8 cellular contexts compared by ENCODE assay signal in the genomic region with DNA sequence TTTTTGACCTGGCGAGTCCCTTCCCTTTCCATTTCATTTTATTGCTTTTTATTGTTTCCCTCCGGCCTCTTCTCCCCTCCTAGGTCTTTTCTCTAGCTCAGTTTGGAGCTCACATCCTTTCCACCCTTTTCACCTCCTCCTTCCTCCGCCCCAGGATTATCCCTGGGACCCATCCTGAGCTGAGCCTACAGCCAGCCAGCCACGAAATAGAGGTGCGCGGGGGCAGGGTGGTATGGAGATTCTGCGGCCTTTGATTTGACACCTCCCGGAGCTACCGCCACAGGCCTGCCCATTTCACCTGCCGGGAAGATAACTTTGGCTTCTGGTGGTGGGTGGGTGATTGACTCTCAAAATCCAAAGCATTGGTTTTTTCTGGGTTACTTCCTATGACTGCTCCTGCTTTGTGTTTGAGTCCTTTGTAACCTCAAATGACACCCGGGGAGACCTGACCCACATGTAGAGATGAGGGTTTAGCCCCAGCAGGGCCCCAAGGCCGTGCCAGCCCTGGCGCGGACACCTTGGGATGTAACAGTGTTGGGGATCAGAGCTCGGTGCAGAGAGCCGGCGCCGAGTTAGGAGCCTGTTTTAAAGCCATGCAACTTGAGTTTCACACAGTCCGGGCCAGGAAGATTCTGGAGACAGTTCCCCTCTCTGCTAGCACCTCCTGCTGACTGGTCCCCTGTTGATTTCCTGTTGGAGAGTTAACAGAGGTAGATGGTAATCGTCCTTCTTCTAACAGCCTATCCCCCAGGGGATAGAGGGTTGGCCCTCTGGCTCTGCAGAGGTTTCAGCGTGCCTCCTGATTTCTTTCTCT. TPM values are rescaled to one million over a fixed set of nuclear protein-coding genes. Genes with fewer than 3 reads are reported as not detected.
A peak's percentile ranks its signal among the peaks of the same experiment; 100 is the strongest.
DNase-seq lines count a peak whose midpoint lies in the region; ATAC-seq, FAIRE-seq and TF ChIP-seq lines count a peak whose summit lies in the region.

No MANE protein-coding gene starts in this region.

- peak overlapping the region; percentile 69 for H3K4me2 ChIP-seq in SU-DHL-6 (ENCODE audit: low read depth, low read length, poor library complexity, severe bottlenecking)

- no peaks in the 10 kb centered on the region for H3K9me3 ChIP-seq in SU-DHL-6 (ENCODE audit: insufficient read depth, low read length)
- H3K9me3 ChIP-seq in liver (ENCODE audit: control insufficient read depth in 4 of 4, low read length in 3 of 4) = no peaks in the 10 kb centered on the region

- H3F3A ChIP-seq in SU-DHL-6 (ENCODE audit: insufficient read depth) = no peaks in the 10 kb centered on the region

- H3K27me3 ChIP-seq in SU-DHL-6 (ENCODE audit: low read length) (no peaks in the 10 kb centered on the region), bronchial epithelial cell (ENCODE audit: control insufficient read depth, insufficient read depth, low read length) (no peaks in the 10 kb centered on the region), liver (ENCODE audit: control insufficient read depth in 4 of 4, insufficient read depth in 4 of 4, low read length in 3 of 4) (no peaks in the 10 kb centered on the region)

- H3K4me3 ChIP-seq in SU-DHL-6 (ENCODE audit: insufficient read depth, low read length, poor library complexity, severe bottlenecking) = peak overlapping the region; percentile 56
- H3K4me3 ChIP-seq in bronchial epithelial cell (ENCODE audit: low read depth, low read length) = peak overlapping the region; percentile 82
- peak overlapping the region; percentile 62 to 81 (median 64) for H3K4me3 ChIP-seq in liver (ENCODE audit: low read depth in 1 of 3, low read length in 3 of 3)

- ATAC-seq in HG02884 (IDR thresholded peaks at IDR 0.05; ENCODE audit: unreplicated experiment) = peak; percentile 18
- no peak for ATAC-seq in HG03175 (IDR thresholded peaks at IDR 0.05; ENCODE audit: unreplicated experiment)

- H3K36me3 ChIP-seq in SU-DHL-6 (ENCODE audit: low read length) = no peaks in the 10 kb centered on the region
- peaks cover 8% of the 10 kb centered on the region for H3K36me3 ChIP-seq in bronchial epithelial cell (ENCODE audit: control insufficient read depth, insufficient read depth, low read length)
- H3K36me3 ChIP-seq in liver (ENCODE audit: control insufficient read depth in 4 of 4, insufficient read depth in 3 of 4, low read depth in 1 of 4, low read length in 3 of 4) = no peaks in the 10 kb centered on the region

- no peak for FAIRE-seq in bronchial epithelial cell (lab: Jason Lieb, UNC)

- H3K4me1 ChIP-seq in liver (ENCODE audit: control insufficient read depth in 4 of 4, insufficient read depth in 4 of 4, low read length in 3 of 4) = peaks cover 6 to 25% (median 15%) of the 10 kb centered on the region in 4 donors

- H3K9ac ChIP-seq in SU-DHL-6 (ENCODE audit: low read length) = no peak overlapping the region
- peak overlapping the region; percentile 47 to 75 for H3K9ac ChIP-seq in liver (ENCODE audit: low read depth in 1 of 2, low read length in 2 of 2)

- peaks cover 5% of the 10 kb centered on the region; the same call in 1 of the 2 replicates for H4K20me1 ChIP-seq in SU-DHL-6 (ENCODE audit: low read depth, low read length)

- WGBS in liver = 68% methylated on average over 21 of the region's 21 CpGs

- TF ChIP-seq RAD21 in liver (IDR thresholded peaks at IDR 0.05) = peak; percentile 35 to 52

- H2AFZ ChIP-seq in SU-DHL-6 (ENCODE audit: low read depth, low read length, severe bottlenecking) = no peak overlapping the region

- H3K27ac ChIP-seq in SU-DHL-6 (ENCODE audit: low read depth, low read length) (no peak overlapping the region), liver (ENCODE audit: low read depth in 1 of 2, low read length in 2 of 2) (peak overlapping the region; percentile 3 to 88)

- H3K9me2 ChIP-seq in SU-DHL-6 (replicated peaks; ENCODE audit: insufficient read depth, low read length) = no peaks in the 10 kb centered on the region

- DNase-seq in GM10266 (ENCODE audit: extremely low spot score) (peak; percentile 64), bronchial epithelial cell (ENCODE audit: low read depth) (peak; percentile 67), stromal cell of bone marrow (ENCODE audit: low read depth) (peak; percentile 51), 8988T (no peak)

- TF ChIP-seq CTCF in GM10266 (IDR thresholded peaks at IDR 0.05; ENCODE audit: control insufficient read depth, insufficient read depth, low read depth, missing control alignments) (peak; percentile 45), SU-DHL-6 (IDR thresholded peaks at IDR 0.05; ENCODE audit: insufficient read depth, low read length, poor library complexity, severe bottlenecking) (no peak), bronchial epithelial cell (IDR thresholded peaks at IDR 0.05; ENCODE audit: insufficient read depth, low read length, severe bottlenecking) (peak; percentile 59), liver (IDR thresholded peaks at IDR 0.05; ENCODE audit: low read depth, low read length, missing input control) (no peak)

- peaks cover 2% of the 10 kb centered on the region; the same call in 1 of the 2 replicates for H3K79me2 ChIP-seq in SU-DHL-6 (ENCODE audit: insufficient read depth, low read length)

TF ChIP-seq in liver, 16 proteins besides CTCF, POLR2A, EP300 and RAD21:
- TF ChIP-seq FOXA2 (IDR thresholded peaks at IDR 0.05) (no peak), SP1 (IDR thresholded peaks at IDR 0.05) (no peak), HNF4A (conservative IDR thresholded peaks at IDR 0.05) (no peak), NR2F2 (IDR thresholded peaks at IDR 0.05) (no peak), FOXA1 (IDR thresholded peaks at IDR 0.05) (no peak), JUND (IDR thresholded peaks at IDR 0.05) (no peak)
- TF ChIP-seq, protein P1, sequence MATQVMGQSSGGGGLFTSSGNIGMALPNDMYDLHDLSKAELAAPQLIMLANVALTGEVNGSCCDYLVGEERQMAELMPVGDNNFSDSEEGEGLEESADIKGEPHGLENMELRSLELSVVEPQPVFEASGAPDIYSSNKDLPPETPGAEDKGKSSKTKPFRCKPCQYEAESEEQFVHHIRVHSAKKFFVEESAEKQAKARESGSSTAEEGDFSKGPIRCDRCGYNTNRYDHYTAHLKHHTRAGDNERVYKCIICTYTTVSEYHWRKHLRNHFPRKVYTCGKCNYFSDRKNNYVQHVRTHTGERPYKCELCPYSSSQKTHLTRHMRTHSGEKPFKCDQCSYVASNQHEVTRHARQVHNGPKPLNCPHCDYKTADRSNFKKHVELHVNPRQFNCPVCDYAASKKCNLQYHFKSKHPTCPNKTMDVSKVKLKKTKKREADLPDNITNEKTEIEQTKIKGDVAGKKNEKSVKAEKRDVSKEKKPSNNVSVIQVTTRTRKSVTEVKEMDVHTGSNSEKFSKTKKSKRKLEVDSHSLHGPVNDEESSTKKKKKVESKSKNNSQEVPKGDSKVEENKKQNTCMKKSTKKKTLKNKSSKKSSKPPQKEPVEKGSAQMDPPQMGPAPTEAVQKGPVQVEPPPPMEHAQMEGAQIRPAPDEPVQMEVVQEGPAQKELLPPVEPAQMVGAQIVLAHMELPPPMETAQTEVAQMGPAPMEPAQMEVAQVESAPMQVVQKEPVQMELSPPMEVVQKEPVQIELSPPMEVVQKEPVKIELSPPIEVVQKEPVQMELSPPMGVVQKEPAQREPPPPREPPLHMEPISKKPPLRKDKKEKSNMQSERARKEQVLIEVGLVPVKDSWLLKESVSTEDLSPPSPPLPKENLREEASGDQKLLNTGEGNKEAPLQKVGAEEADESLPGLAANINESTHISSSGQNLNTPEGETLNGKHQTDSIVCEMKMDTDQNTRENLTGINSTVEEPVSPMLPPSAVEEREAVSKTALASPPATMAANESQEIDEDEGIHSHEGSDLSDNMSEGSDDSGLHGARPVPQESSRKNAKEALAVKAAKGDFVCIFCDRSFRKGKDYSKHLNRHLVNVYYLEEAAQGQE (IDR thresholded peaks at IDR 0.05) = no peak
- TF ChIP-seq, protein P2, sequence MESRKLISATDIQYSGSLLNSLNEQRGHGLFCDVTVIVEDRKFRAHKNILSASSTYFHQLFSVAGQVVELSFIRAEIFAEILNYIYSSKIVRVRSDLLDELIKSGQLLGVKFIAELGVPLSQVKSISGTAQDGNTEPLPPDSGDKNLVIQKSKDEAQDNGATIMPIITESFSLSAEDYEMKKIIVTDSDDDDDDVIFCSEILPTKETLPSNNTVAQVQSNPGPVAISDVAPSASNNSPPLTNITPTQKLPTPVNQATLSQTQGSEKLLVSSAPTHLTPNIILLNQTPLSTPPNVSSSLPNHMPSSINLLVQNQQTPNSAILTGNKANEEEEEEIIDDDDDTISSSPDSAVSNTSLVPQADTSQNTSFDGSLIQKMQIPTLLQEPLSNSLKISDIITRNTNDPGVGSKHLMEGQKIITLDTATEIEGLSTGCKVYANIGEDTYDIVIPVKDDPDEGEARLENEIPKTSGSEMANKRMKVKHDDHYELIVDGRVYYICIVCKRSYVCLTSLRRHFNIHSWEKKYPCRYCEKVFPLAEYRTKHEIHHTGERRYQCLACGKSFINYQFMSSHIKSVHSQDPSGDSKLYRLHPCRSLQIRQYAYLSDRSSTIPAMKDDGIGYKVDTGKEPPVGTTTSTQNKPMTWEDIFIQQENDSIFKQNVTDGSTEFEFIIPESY (IDR thresholded peaks at IDR 0.05) = no peak
- TF ChIP-seq, protein P3, sequence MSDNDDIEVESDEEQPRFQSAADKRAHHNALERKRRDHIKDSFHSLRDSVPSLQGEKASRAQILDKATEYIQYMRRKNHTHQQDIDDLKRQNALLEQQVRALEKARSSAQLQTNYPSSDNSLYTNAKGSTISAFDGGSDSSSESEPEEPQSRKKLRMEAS (IDR thresholded peaks at IDR 0.05) = no peak
- TF ChIP-seq, protein P4, sequence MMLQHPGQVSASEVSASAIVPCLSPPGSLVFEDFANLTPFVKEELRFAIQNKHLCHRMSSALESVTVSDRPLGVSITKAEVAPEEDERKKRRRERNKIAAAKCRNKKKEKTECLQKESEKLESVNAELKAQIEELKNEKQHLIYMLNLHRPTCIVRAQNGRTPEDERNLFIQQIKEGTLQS (IDR thresholded peaks at IDR 0.05) = no peak

RNA-seq across cellular contexts. Expression of a gene that starts 1.5 kb away (rescaled TPM):
- total RNA-seq in bronchial epithelial cell (40.1 and 115 TPM in 2 replicates), liver (1 to 10 TPM; 7.5 to 8.9 TPM)
- 1 to 10 TPM; 2.0 to 8.6 TPM for polyA plus RNA-seq in liver

Comparison
In these comparisons a context has a peak if more than half of its experiments do, and no peak if none do; other contexts are left out.
1. CTCF ChIP-seq: peak in GM10266 (single experiment) and bronchial epithelial cell (single experiment); none in SU-DHL-6 (single experiment) and liver (single experiment).
2. Peak in every context shown above with its lines, with median percentiles within 50 percentile points of each other: H3K4me3 ChIP-seq.